Comparison of ENCODE assay signal across 17 cellular contexts in the genomic region with DNA sequence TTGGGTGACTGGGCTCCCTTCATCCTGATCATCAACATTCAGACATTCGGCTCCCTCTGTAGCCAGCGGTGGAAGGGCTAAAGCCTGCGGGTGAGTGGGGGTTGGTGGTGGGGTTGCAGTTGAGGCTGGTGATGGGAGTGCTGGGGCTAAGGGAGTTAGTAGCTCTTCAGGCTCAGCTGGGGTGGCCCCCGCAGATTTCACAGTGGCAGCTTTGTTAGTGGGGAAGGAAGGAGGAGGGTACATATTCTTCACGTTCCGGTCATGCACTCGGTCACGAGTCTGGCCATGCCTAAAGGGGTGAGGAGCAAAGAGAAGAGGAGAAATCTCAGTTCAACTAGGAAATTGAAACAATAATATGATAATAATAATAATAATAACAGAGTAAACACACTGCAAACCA. TPM values are rescaled to one million over a fixed set of nuclear protein-coding genes. Genes with fewer than 3 reads are reported as not detected.
A peak's percentile ranks its signal among the peaks of the same experiment; 100 is the strongest.
DNase-seq lines count a peak whose midpoint lies in the region; ATAC-seq and TF ChIP-seq lines count a peak whose summit lies in the region.
"Had no signal": no experiment of that assay in that cellular context is flagged by ENCODE, and none has a peak within 500 bp of the region (broad histone marks: within the 10 kb centered on the region; RNA-seq: fewer than 3 reads in every experiment).

No MANE protein-coding gene starts in this region.

- H3K9me3 Mint-ChIP-seq in stimulated activated naive B cell treated with anti-CD40 and anti-IgM and Interleukin-4, amounts not matched to agents 10 μg/mL and 1 μg/mL and 100 μg/mL, for 72 hours: no peaks in the 10 kb centered on the region
- no peaks in the 10 kb centered on the region for H3K9me3 Mint-ChIP-seq in activated CD8-positive, alpha-beta T cell treated with anti-CD3 and anti-CD28 coated beads for 36 hours
- H3K9me3 Mint-ChIP-seq: CD8-positive, alpha-beta memory T cell had no signal

- no peak for TF ChIP-seq CTCF in activated CD8-positive, alpha-beta T cell treated with anti-CD3 and anti-CD28 coated beads for 36 hours (IDR thresholded peaks at IDR 0.05)

- DNase-seq in COLO829 (ENCODE audit: low spot score): peak; percentile 89
- peak in 26 of 61 donors; percentile 1 to 38 (median 8) for DNase-seq in caudate nucleus (lab: John Stamatoyannopoulos, UW)
- DNase-seq in stimulated activated naive B cell treated with anti-CD40 and anti-IgM and Interleukin-4, amounts not matched to agents 10 μg/mL and 1 μg/mL and 100 μg/mL, for 72 hours: no peak
- no peak for DNase-seq in left lobe of liver (ENCODE audit: low spot score)
- no peak for DNase-seq in NCI-H1105 (lab: John Stamatoyannopoulos, UW)
- DNase-seq in activated CD8-positive, alpha-beta T cell treated with anti-CD3 and anti-CD28 coated beads for 36 hours: no peak
- DNase-seq: CD8-positive, alpha-beta memory T cell; DND-41; MV-4-11; NCI-H1417 treated with DMSO at 0.1 percent for 48 hours; NCI-H1930; NCI-H446 treated with DMSO at 0.1 percent for 48 hours; NCI-H774; RPMI8226 had no signal

- H3K27ac ChIP-seq in caudate nucleus (ENCODE audit: low read depth, low read length) (peak overlapping the region; percentile 69), layer of hippocampus (ENCODE audit: low read depth, low read length) (peak overlapping the region; percentile 1)
- H3K27ac ChIP-seq: BLaER1 treated with 17β-estradiol and CSF1 and Interleukin-3, amounts not matched to agents 10 nM and 100 nM had no signal

- CTCF ChIA-PET in activated CD8-positive, alpha-beta T cell treated with anti-CD3 and anti-CD28 coated beads for 36 hours (lab: Charles Lee): interaction anchor here (1.0 to 1.7 kb wide), 5 partner anchors 11 to 80 kb away, joined by 3 to 7 read pairs (median 3); no protein-coding TSS in a partner anchor

- peaks cover 4 to 6% of the 10 kb centered on the region in 2 donors for H3K4me1 Mint-ChIP-seq in stimulated activated naive B cell treated with anti-CD40 and anti-IgM and Interleukin-4, amounts not matched to agents 10 μg/mL and 1 μg/mL and 100 μg/mL, for 72 hours
- peaks cover 23% of the 10 kb centered on the region for H3K4me1 Mint-ChIP-seq in activated CD8-positive, alpha-beta T cell treated with anti-CD3 and anti-CD28 coated beads for 36 hours (ENCODE audit: low read depth)

- peaks cover 35 to 60% of the 10 kb centered on the region in 2 donors for H3K36me3 Mint-ChIP-seq in stimulated activated naive B cell treated with anti-CD40 and anti-IgM and Interleukin-4, amounts not matched to agents 10 μg/mL and 1 μg/mL and 100 μg/mL, for 72 hours
- H3K36me3 Mint-ChIP-seq in activated CD8-positive, alpha-beta T cell treated with anti-CD3 and anti-CD28 coated beads for 36 hours (ENCODE audit: low read depth): peaks cover 53% of the 10 kb centered on the region

- intact Hi-C loops in activated CD8-positive, alpha-beta T cell treated with anti-CD3 and anti-CD28 coated beads for 36 hours (cut with micrococcal nuclease): loop anchor here (10.0 kb wide), 1 partner anchor 121 kb away; a partner anchor contains a TSS

- POLR2A ChIA-PET in activated CD8-positive, alpha-beta T cell treated with anti-CD3 and anti-CD28 coated beads for 36 hours (lab: Charles Lee): no interaction called here

- H3K27me3 Mint-ChIP-seq in stimulated activated naive B cell treated with anti-CD40 and anti-IgM and Interleukin-4, amounts not matched to agents 10 μg/mL and 1 μg/mL and 100 μg/mL, for 72 hours: no peaks in the 10 kb centered on the region
- H3K27me3 Mint-ChIP-seq in activated CD8-positive, alpha-beta T cell treated with anti-CD3 and anti-CD28 coated beads for 36 hours: no peaks in the 10 kb centered on the region
- H3K27me3 Mint-ChIP-seq: CD8-positive, alpha-beta memory T cell had no signal

- H3K27me3 ChIP-seq in layer of hippocampus (ENCODE audit: control insufficient read depth, insufficient read depth, low read length): no peaks in the 10 kb centered on the region
- H3K27me3 ChIP-seq: BLaER1 treated with 17β-estradiol and CSF1 and Interleukin-3, amounts not matched to agents 10 nM and 100 nM had no signal

- H3K4me3 Mint-ChIP-seq in stimulated activated naive B cell treated with anti-CD40 and anti-IgM and Interleukin-4, amounts not matched to agents 10 μg/mL and 1 μg/mL and 100 μg/mL, for 72 hours: no peak overlapping the region
- no peak overlapping the region for H3K4me3 Mint-ChIP-seq in activated CD8-positive, alpha-beta T cell treated with anti-CD3 and anti-CD28 coated beads for 36 hours

- H3K27ac Mint-ChIP-seq in stimulated activated naive B cell treated with anti-CD40 and anti-IgM and Interleukin-4, amounts not matched to agents 10 μg/mL and 1 μg/mL and 100 μg/mL, for 72 hours: peak overlapping the region; percentile 70
- no peak overlapping the region for H3K27ac Mint-ChIP-seq in activated CD8-positive, alpha-beta T cell treated with anti-CD3 and anti-CD28 coated beads for 36 hours

- no peak for ATAC-seq in stimulated activated naive B cell treated with anti-CD40 and anti-IgM and Interleukin-4, amounts not matched to agents 10 μg/mL and 1 μg/mL and 100 μg/mL, for 72 hours (replicated peaks)
- no peak for ATAC-seq in left lobe of liver
- ATAC-seq in GM18502 (IDR thresholded peaks at IDR 0.05; ENCODE audit: poor library complexity, unreplicated experiment): no peak
- ATAC-seq in activated CD8-positive, alpha-beta T cell treated with anti-CD3 and anti-CD28 coated beads for 36 hours: no peak

RNA-seq across cellular contexts. Expression of a gene that starts 6.8 kb away (rescaled TPM):
- 135 TPM for total RNA-seq in left lobe of liver
- 100 to 1,000 TPM; 350 to 353 TPM for total RNA-seq in activated CD8-positive, alpha-beta T cell treated with anti-CD3 and anti-CD28 coated beads for 36 hours

RNA-seq across cellular contexts. Expression of a gene that starts 33.7 kb away (rescaled TPM):
- 408 TPM for total RNA-seq in left lobe of liver
- not detected for total RNA-seq in activated CD8-positive, alpha-beta T cell treated with anti-CD3 and anti-CD28 coated beads for 36 hours
- total RNA-seq: CD8-positive, alpha-beta memory T cell had no signal

RNA-seq across cellular contexts. Expression of a gene that starts 53.1 kb away (rescaled TPM):
- 29.3 TPM for total RNA-seq in left lobe of liver
- 10 to 100 TPM; 69.0 to 70.6 TPM for total RNA-seq in activated CD8-positive, alpha-beta T cell treated with anti-CD3 and anti-CD28 coated beads for 36 hours

RNA-seq across cellular contexts. Expression of a gene that starts 59.1 kb away (rescaled TPM):
- 12.2 TPM for total RNA-seq in left lobe of liver
- 10 to 100 TPM; 55.6 to 55.7 TPM for total RNA-seq in activated CD8-positive, alpha-beta T cell treated with anti-CD3 and anti-CD28 coated beads for 36 hours

Comparison
In these comparisons a context has a peak if more than half of its experiments do, and no peak if none do; other contexts are left out.
1. RNA of a gene that starts 33.7 kb away (total RNA-seq): 408 TPM in left lobe of liver (single experiment); not detected in activated CD8-positive, alpha-beta T cell treated with anti-CD3 and anti-CD28 coated beads for 36 hours; every median in the first group is over 100 times any median in the second.